9 cellular contexts compared by ENCODE assay signal in the genomic region with DNA sequence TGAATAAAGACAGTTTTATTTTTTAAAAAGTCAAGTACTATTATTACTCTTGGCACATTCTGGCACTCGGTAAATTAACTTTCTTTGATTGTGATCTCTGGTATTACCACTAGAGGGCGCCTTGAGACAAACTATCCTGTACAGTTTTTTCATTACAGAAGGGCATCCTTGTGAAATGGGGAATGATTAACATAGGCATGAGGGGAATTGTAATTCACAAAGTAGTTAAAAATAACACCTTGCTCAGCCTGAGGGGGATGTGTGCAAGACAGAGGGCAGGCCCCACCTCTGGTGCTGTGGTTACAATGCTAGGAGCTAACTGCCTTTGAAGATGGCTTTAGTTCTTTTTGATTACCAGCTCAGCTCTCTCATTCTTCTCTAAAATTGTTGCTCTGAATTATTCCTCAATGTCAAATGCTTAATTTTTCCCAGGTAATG. TPM values are rescaled to one million over a fixed set of nuclear protein-coding genes. Genes with fewer than 3 reads are reported as not detected.
DNase-seq lines count a peak whose midpoint lies in the region; ATAC-seq, FAIRE-seq and TF ChIP-seq lines count a peak whose summit lies in the region.
"Had no signal": no experiment of that assay in that cellular context is flagged by ENCODE, and none has a peak within 500 bp of the region (broad histone marks: within the 10 kb centered on the region; RNA-seq: fewer than 3 reads in every experiment).

No MANE protein-coding gene starts in this region.

- DNase-seq in ACHN (peak; percentile 56), NCI-H2196 (lab: John Stamatoyannopoulos, UW; ENCODE audit: unreplicated experiment) (peak; percentile 17), astrocyte (ENCODE audit: low read depth) (peak; percentile 61), immature natural killer cell (peak; percentile 20 to 44 (median 42)), tibial artery (no peak)
- DNase-seq in stimulated activated naive CD8-positive, alpha-beta T cell treated with anti-CD3 and anti-CD28 coated beads, Interleukin-15, Interleukin-2, amounts not matched to agents 100 U/mL and 50 U/mL, for 24 hours: no peak
- DNase-seq in activated naive CD8-positive, alpha-beta T cell treated with anti-CD3 and anti-CD28 coated beads, Interleukin-2, amount 50 U/mL, for 24 hours: no peak

- H3K27me3 ChIP-seq in astrocyte (ENCODE audit: insufficient read depth, low read length) (no peaks in the 10 kb centered on the region), tibial artery (no peaks in the 10 kb centered on the region)

- no peaks in the 10 kb centered on the region for H4K20me1 ChIP-seq in astrocyte (ENCODE audit: insufficient read depth, low read length)

- TF ChIP-seq CTCF in GM12872 (IDR thresholded peaks at IDR 0.05; ENCODE audit: insufficient read depth, low read depth, low read length): peak; percentile 59
- peak; percentile 76 for TF ChIP-seq CTCF in astrocyte (IDR thresholded peaks at IDR 0.05; ENCODE audit: insufficient read depth, low read depth, low read length)
- TF ChIP-seq CTCF in tibial artery (IDR thresholded peaks at IDR 0.05): peak; percentile 34 to 42

- H3K27ac Mint-ChIP-seq in astrocyte (ENCODE audit: unreplicated experiment): no peak overlapping the region
- H3K27ac Mint-ChIP-seq in immature natural killer cell: no peak overlapping the region
- no peak overlapping the region for H3K27ac Mint-ChIP-seq in activated naive CD8-positive, alpha-beta T cell treated with anti-CD3 and anti-CD28 coated beads, Interleukin-2, amount 50 U/mL, for 24 hours

- H3K4me1 ChIP-seq in astrocyte (ENCODE audit: insufficient read depth, low read length) (peaks cover 4% of the 10 kb centered on the region), tibial artery (no peaks in the 10 kb centered on the region)

- no peaks in the 10 kb centered on the region for H3K27me3 Mint-ChIP-seq in astrocyte (ENCODE audit: low read depth, unreplicated experiment)
- H3K27me3 Mint-ChIP-seq in immature natural killer cell (ENCODE audit: low read depth in 3 of 3): peaks cover 0 to 19% (median 3%) of the 10 kb centered on the region in 3 donors
- H3K27me3 Mint-ChIP-seq in activated naive CD8-positive, alpha-beta T cell treated with anti-CD3 and anti-CD28 coated beads, Interleukin-2, amount 50 U/mL, for 24 hours: peaks cover 34% of the 10 kb centered on the region

- no peak overlapping the region for H3K4me3 Mint-ChIP-seq in astrocyte (ENCODE audit: unreplicated experiment)
- no peak overlapping the region for H3K4me3 Mint-ChIP-seq in immature natural killer cell
- H3K4me3 Mint-ChIP-seq in activated naive CD8-positive, alpha-beta T cell treated with anti-CD3 and anti-CD28 coated beads, Interleukin-2, amount 50 U/mL, for 24 hours: no peak overlapping the region

- H3K9me3 ChIP-seq in astrocyte (ENCODE audit: insufficient read depth, low read depth, low read length) (no peaks in the 10 kb centered on the region), tibial artery (no peaks in the 10 kb centered on the region)

- no peak for ATAC-seq in stimulated activated naive CD8-positive, alpha-beta T cell treated with anti-CD3 and anti-CD28 coated beads, Interleukin-15, Interleukin-2, amounts not matched to agents 100 U/mL and 50 U/mL, for 24 hours
- no peak for ATAC-seq in activated naive CD8-positive, alpha-beta T cell treated with anti-CD3 and anti-CD28 coated beads, Interleukin-2, amount 50 U/mL, for 24 hours

- no peak overlapping the region for H2AFZ ChIP-seq in astrocyte (ENCODE audit: low read depth, low read length)

- in situ Hi-C loops in ACHN (cut with HindIII; ENCODE audit: low pct_ligation_motif_present, low pct_unique_long_range_greater_than_20kb, low sequenced_read_pairs): no loop called here

- intact Hi-C loops in tibial artery (cut with DNase I; ENCODE audit: low total_unique reads): loop anchor here (5.0 kb wide), 1 partner anchor 301 kb away; no protein-coding TSS in a partner anchor

- H3K4me2 ChIP-seq in astrocyte (ENCODE audit: low read length): no peak overlapping the region

- H3K9me3 Mint-ChIP-seq in astrocyte (ENCODE audit: unreplicated experiment): peaks cover 4% of the 10 kb centered on the region
- H3K9me3 Mint-ChIP-seq in immature natural killer cell: no peaks in the 10 kb centered on the region
- peaks cover 3% of the 10 kb centered on the region for H3K9me3 Mint-ChIP-seq in activated naive CD8-positive, alpha-beta T cell treated with anti-CD3 and anti-CD28 coated beads, Interleukin-2, amount 50 U/mL, for 24 hours

- H3K27ac ChIP-seq in astrocyte (ENCODE audit: low read depth, low read length): no peak overlapping the region
- H3K27ac ChIP-seq in tibial artery: no peak overlapping the region

- peak; percentile 20 for FAIRE-seq in astrocyte (lab: Jason Lieb, UNC)

- H3K4me1 Mint-ChIP-seq in astrocyte (ENCODE audit: low read depth, unreplicated experiment): peaks cover 5% of the 10 kb centered on the region
- no peaks in the 10 kb centered on the region for H3K4me1 Mint-ChIP-seq in immature natural killer cell
- no peaks in the 10 kb centered on the region for H3K4me1 Mint-ChIP-seq in activated naive CD8-positive, alpha-beta T cell treated with anti-CD3 and anti-CD28 coated beads, Interleukin-2, amount 50 U/mL, for 24 hours

- H3K36me3 ChIP-seq in astrocyte (ENCODE audit: insufficient read depth, low read length): no peaks in the 10 kb centered on the region
- H3K36me3 ChIP-seq in tibial artery: no peaks in the 10 kb centered on the region

- H3K4me3 ChIP-seq in astrocyte (ENCODE audit: insufficient read depth, low read depth, low read length): no peak overlapping the region
- no peak overlapping the region for H3K4me3 ChIP-seq in tibial artery

- H3K36me3 Mint-ChIP-seq in astrocyte (ENCODE audit: low read depth, unreplicated experiment): no peaks in the 10 kb centered on the region
- no peaks in the 10 kb centered on the region for H3K36me3 Mint-ChIP-seq in immature natural killer cell
- H3K36me3 Mint-ChIP-seq in activated naive CD8-positive, alpha-beta T cell treated with anti-CD3 and anti-CD28 coated beads, Interleukin-2, amount 50 U/mL, for 24 hours (ENCODE audit: low read depth): no peaks in the 10 kb centered on the region

- no peaks in the 10 kb centered on the region for H3K79me2 ChIP-seq in astrocyte (ENCODE audit: insufficient read depth, low read length)

- no peak overlapping the region for H3K9ac ChIP-seq in astrocyte (ENCODE audit: low read length)

RNA-seq across cellular contexts. Expression of a gene that starts 24.2 kb away (rescaled TPM):
- total RNA-seq in astrocyte: not detected in 2 replicates
- polyA plus RNA-seq in immature natural killer cell: not detected
- total RNA-seq: dermis microvascular lymphatic vessel endothelial cell had no signal

RNA-seq across cellular contexts. Expression of a gene that starts 32.3 kb away (rescaled TPM):
- total RNA-seq in astrocyte: 13.0 and 18.6 TPM in 2 replicates
- 10 to 100 TPM in 2 of 3 donors, 1 to 10 TPM in 1; 9.3 to 20.5 (median 14.3) TPM for polyA plus RNA-seq in immature natural killer cell

Comparison
In these comparisons a context has a peak if more than half of its experiments do, and no peak if none do; other contexts are left out.
1. DNase-seq: peak in ACHN (single experiment), NCI-H2196 (single experiment), astrocyte (single experiment) and immature natural killer cell (3 of 3); none in tibial artery (0 of 2), stimulated activated naive CD8-positive, alpha-beta T cell treated with anti-CD3 and anti-CD28 coated beads, Interleukin-15, Interleukin-2, amounts not matched to agents 100 U/mL and 50 U/mL, for 24 hours (single experiment) and activated naive CD8-positive, alpha-beta T cell treated with anti-CD3 and anti-CD28 coated beads, Interleukin-2, amount 50 U/mL, for 24 hours (single experiment).
2. Peak in every context shown above with its lines, with median percentiles within 50 percentile points of each other: CTCF ChIP-seq.